In the genomic region with DNA sequence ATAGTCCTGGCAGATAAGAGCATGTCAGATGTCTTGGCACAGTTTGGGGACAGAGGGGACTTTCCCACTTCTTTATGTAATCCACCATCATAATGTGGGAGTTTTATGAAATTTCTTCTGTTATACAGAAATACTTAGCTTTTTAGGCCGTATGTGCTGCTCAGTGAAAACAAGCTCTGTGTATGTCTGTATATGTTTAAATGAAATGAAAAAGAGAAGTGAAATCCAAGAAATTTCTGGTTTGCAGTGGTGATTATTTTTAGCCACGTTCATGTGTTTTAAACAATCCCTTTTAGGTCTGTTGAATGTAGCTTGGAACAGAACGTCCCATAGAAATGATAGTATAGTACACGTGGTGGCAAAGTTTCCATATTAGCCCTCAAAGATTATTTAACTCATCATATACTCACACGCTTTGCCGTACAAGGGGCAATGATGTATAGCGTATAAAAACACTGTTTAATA, we compare ENCODE assay signal across 9 cellular contexts. TPM values are rescaled to one million over a fixed set of nuclear protein-coding genes. Genes with fewer than 3 reads are reported as not detected.
DNase-seq lines count a peak whose midpoint lies in the region; ATAC-seq and TF ChIP-seq lines count a peak whose summit lies in the region.
"Had no signal": no experiment of that assay in that cellular context is flagged by ENCODE, and none has a peak within 500 bp of the region (broad histone marks: within the 10 kb centered on the region; RNA-seq: fewer than 3 reads in every experiment).

No MANE protein-coding gene starts in this region.

- H3K36me3 ChIP-seq in right atrium auricular region = no peaks in the 10 kb centered on the region
- no peaks in the 10 kb centered on the region for H3K36me3 ChIP-seq in uterus

- peak overlapping the region in 3 of 5 experiments; percentile 1 to 84 (median 40) for H3K27ac Mint-ChIP-seq in brain
- H3K27ac Mint-ChIP-seq: T-helper 1 cell treated with Interleukin-12 subunit alpha and Interleukin-12 subunit beta and Interleukin-4 antibody, amounts not matched to agents 30 μg/mL and 1 μg/mL, for 36 hours had no signal

- H3K27me3 ChIP-seq in right atrium auricular region = no peaks in the 10 kb centered on the region
- no peaks in the 10 kb centered on the region for H3K27me3 ChIP-seq in right cardiac atrium (ENCODE audit: control insufficient read depth, insufficient read depth)
- no peaks in the 10 kb centered on the region for H3K27me3 ChIP-seq in uterus

- no peak for ATAC-seq in right cardiac atrium
- peak; percentile 43 for ATAC-seq in HG03097 (IDR thresholded peaks at IDR 0.05; ENCODE audit: low FRiP score, unreplicated experiment)

- H3K9me3 ChIP-seq in right atrium auricular region (no peaks in the 10 kb centered on the region), right cardiac atrium (ENCODE audit: control insufficient read depth, low read length) (no peaks in the 10 kb centered on the region), uterus (no peaks in the 10 kb centered on the region)

- H3K4me3 ChIP-seq in right atrium auricular region (no peak overlapping the region), right cardiac atrium (ENCODE audit: low read length) (no peak overlapping the region), uterus (no peak overlapping the region)

- intact Hi-C loops in right cardiac atrium (cut with DNase I) (no loop called here), uterus (cut with DNase I; ENCODE audit: low total_unique reads) (no loop called here)

- DNase-seq in right atrium auricular region (ENCODE audit: low spot score) (no peak), right cardiac atrium (no peak), uterus (no peak), NCI-H2107 (lab: John Stamatoyannopoulos, UW) (no peak), NCI-H345 treated with DMSO at 0.1 percent for 48 hours (lab: John Stamatoyannopoulos, UW; ENCODE audit: unreplicated experiment) (no peak), SW480 (ENCODE audit: low spot score) (no peak)

- peaks cover 68% of the 10 kb centered on the region for H3K4me1 Mint-ChIP-seq in brain

- H3K27ac ChIP-seq in right atrium auricular region (peak overlapping the region; percentile 43 to 84), right cardiac atrium (ENCODE audit: low read length) (no peak overlapping the region), uterus (peak overlapping the region; percentile 73 to 96)

- H3K4me1 ChIP-seq in right atrium auricular region = peaks cover 0 to 93% of the 10 kb centered on the region in 2 donors
- H3K4me1 ChIP-seq in right cardiac atrium (ENCODE audit: control insufficient read depth, insufficient read depth, low read length) = peaks cover 16% of the 10 kb centered on the region
- peaks cover 4 to 42% of the 10 kb centered on the region in 2 donors for H3K4me1 ChIP-seq in uterus

- no peaks in the 10 kb centered on the region for H3K9me3 Mint-ChIP-seq in brain
- H3K9me3 Mint-ChIP-seq: T-helper 1 cell treated with Interleukin-12 subunit alpha and Interleukin-12 subunit beta and Interleukin-4 antibody, amounts not matched to agents 30 μg/mL and 1 μg/mL, for 36 hours had no signal

- no peaks in the 10 kb centered on the region for H3K27me3 Mint-ChIP-seq in brain

- TF ChIP-seq CTCF in right atrium auricular region (IDR thresholded peaks at IDR 0.05) (no peak), brain (conservative IDR thresholded peaks at IDR 0.05) (no peak), uterus (IDR thresholded peaks at IDR 0.05) (no peak)

- peaks cover 4% of the 10 kb centered on the region for H3K36me3 Mint-ChIP-seq in brain

- WGBS in right cardiac atrium = 42% methylated on average over 7 of the region's 7 CpGs

- TF ChIP-seq POLR2A in uterus (IDR thresholded peaks at IDR 0.05) = no peak

- H3K4me3 Mint-ChIP-seq in brain = peak overlapping the region in 2 of 5 experiments; percentile 4 to 50
- H3K4me3 Mint-ChIP-seq: T-helper 1 cell treated with Interleukin-12 subunit alpha and Interleukin-12 subunit beta and Interleukin-4 antibody, amounts not matched to agents 30 μg/mL and 1 μg/mL, for 36 hours had no signal

RNA-seq across cellular contexts. Expression of a gene that starts 41.0 kb away (rescaled TPM):
- total RNA-seq in right atrium auricular region (10 to 100 TPM; 65.4 to 81.7 TPM), right cardiac atrium (10 to 100 TPM; 46.8 to 73.4 (median 59.0) TPM), uterus (10 to 100 TPM; 50.4 to 65.3 (median 63.7) TPM)
- polyA plus RNA-seq in right cardiac atrium (11.0 TPM), brain (ENCODE audit: insufficient read depth, low read depth, low replicate concordance) (13.0 TPM)
